Comparison of ENCODE assay signal across 2 cellular contexts in genomic region chr1:89974701-89975470, GRCh38.
TF ChIP-seq lines count a peak whose summit lies in the region.

No MANE protein-coding gene starts in this region.

TF ChIP-seq in IMR-90, 13 proteins besides CTCF, POLR2A, EP300 and RAD21:
- TF ChIP-seq RFX5 (IDR thresholded peaks at IDR 0.05; ENCODE audit: low read depth, low read length) (no peak), SMC3 (IDR thresholded peaks at IDR 0.05; ENCODE audit: low read depth, low read length) (no peak), MAFK (IDR thresholded peaks at IDR 0.05; ENCODE audit: low read depth, low read length) (no peak), FOS (IDR thresholded peaks at IDR 0.05; ENCODE audit: low read depth, low read length) (no peak), ELK1 (IDR thresholded peaks at IDR 0.05; ENCODE audit: borderline replicate concordance, low read depth, low read length) (no peak), CHD1 (IDR thresholded peaks at IDR 0.05; ENCODE audit: low read depth, low read length) (no peak), MXI1 (IDR thresholded peaks at IDR 0.05; ENCODE audit: borderline replicate concordance, low read depth, low read length) (no peak), MAZ (IDR thresholded peaks at IDR 0.05; ENCODE audit: borderline replicate concordance, low read depth, low read length) (no peak), CEBPB (IDR thresholded peaks at IDR 0.05; ENCODE audit: low read depth, low read length) (peak; percentile 40; the same call in 1 of the 2 replicates), BHLHE40 (IDR thresholded peaks at IDR 0.05; ENCODE audit: low read depth, low read length) (no peak), NFE2L2 (IDR thresholded peaks at IDR 0.05; ENCODE audit: low read depth, low read length) (peak; percentile 52; the same call in 1 of the 2 replicates), RCOR1 (IDR thresholded peaks at IDR 0.05; ENCODE audit: insufficient replicate concordance, low read length) (no peak)

TF ChIP-seq in K562, 482 proteins besides CTCF, POLR2A, EP300 and RAD21 (continues in another document):
- no peak for TF ChIP-seq SMAD2 (IDR thresholded peaks at IDR 0.05; ENCODE audit: low read depth, low read length)
- TF ChIP-seq ZNF592 (IDR thresholded peaks at IDR 0.05), result 0 out of 2 replicates have a peak, but pooled peaks have one; percentile 6
- TF ChIP-seq, protein P1, sequence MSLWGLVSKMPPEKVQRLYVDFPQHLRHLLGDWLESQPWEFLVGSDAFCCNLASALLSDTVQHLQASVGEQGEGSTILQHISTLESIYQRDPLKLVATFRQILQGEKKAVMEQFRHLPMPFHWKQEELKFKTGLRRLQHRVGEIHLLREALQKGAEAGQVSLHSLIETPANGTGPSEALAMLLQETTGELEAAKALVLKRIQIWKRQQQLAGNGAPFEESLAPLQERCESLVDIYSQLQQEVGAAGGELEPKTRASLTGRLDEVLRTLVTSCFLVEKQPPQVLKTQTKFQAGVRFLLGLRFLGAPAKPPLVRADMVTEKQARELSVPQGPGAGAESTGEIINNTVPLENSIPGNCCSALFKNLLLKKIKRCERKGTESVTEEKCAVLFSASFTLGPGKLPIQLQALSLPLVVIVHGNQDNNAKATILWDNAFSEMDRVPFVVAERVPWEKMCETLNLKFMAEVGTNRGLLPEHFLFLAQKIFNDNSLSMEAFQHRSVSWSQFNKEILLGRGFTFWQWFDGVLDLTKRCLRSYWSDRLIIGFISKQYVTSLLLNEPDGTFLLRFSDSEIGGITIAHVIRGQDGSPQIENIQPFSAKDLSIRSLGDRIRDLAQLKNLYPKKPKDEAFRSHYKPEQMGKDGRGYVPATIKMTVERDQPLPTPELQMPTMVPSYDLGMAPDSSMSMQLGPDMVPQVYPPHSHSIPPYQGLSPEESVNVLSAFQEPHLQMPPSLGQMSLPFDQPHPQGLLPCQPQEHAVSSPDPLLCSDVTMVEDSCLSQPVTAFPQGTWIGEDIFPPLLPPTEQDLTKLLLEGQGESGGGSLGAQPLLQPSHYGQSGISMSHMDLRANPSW (CRISPR knock-in tag; IDR thresholded peaks at IDR 0.05), result no peak
- TF ChIP-seq ZNF830 (CRISPR knock-in tag; IDR thresholded peaks at IDR 0.05), result no peak
- TF ChIP-seq, protein P2, sequence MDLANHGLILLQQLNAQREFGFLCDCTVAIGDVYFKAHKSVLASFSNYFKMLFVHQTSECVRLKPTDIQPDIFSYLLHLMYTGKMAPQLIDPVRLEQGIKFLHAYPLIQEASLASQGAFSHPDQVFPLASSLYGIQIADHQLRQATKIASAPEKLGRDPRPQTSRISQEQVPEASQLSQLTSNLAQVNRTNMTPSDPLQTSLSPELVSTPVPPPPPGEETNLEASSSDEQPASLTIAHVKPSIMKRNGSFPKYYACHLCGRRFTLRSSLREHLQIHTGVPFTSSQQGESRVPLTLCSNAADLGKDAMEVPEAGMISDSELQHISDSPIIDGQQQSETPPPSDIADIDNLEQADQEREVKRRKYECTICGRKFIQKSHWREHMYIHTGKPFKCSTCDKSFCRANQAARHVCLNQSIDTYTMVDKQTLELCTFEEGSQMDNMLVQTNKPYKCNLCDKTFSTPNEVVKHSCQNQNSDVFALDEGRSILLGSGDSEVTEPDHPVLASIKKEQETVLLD (IDR thresholded peaks at IDR 0.05), result no peak
- TF ChIP-seq XRCC5 (IDR thresholded peaks at IDR 0.05; ENCODE audit: low read depth, low read length), result no peak
- TF ChIP-seq ZNF280B (CRISPR knock-in tag; IDR thresholded peaks at IDR 0.05), result no peak
- TF ChIP-seq ZNF143 (CRISPR knock-in tag; IDR thresholded peaks at IDR 0.05), result no peak
- TF ChIP-seq ELF1 (tag; IDR thresholded peaks at IDR 0.05), result no peak
- no peak for TF ChIP-seq ARHGAP35 (IDR thresholded peaks at IDR 0.05; ENCODE audit: partially characterized antibody)
- TF ChIP-seq NCOA1 (IDR thresholded peaks at IDR 0.05; ENCODE audit: low read depth), result no peak
- TF ChIP-seq THRB (CRISPR knock-in tag; conservative IDR thresholded peaks at IDR 0.05), result no peak
- TF ChIP-seq NFE2 (IDR thresholded peaks at IDR 0.05; ENCODE audit: low read depth), result peak; percentile 56
- TF ChIP-seq, protein P3, sequence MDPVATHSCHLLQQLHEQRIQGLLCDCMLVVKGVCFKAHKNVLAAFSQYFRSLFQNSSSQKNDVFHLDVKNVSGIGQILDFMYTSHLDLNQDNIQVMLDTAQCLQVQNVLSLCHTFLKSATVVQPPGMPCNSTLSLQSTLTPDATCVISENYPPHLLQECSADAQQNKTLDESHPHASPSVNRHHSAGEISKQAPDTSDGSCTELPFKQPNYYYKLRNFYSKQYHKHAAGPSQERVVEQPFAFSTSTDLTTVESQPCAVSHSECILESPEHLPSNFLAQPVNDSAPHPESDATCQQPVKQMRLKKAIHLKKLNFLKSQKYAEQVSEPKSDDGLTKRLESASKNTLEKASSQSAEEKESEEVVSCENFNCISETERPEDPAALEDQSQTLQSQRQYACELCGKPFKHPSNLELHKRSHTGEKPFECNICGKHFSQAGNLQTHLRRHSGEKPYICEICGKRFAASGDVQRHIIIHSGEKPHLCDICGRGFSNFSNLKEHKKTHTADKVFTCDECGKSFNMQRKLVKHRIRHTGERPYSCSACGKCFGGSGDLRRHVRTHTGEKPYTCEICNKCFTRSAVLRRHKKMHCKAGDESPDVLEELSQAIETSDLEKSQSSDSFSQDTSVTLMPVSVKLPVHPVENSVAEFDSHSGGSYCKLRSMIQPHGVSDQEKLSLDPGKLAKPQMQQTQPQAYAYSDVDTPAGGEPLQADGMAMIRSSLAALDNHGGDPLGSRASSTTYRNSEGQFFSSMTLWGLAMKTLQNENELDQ (CRISPR knock-in tag; IDR thresholded peaks at IDR 0.05; ENCODE audit: borderline replicate concordance), result no peak
- peak in 1 of 2 experiments; percentile 42; a peak in 1 of 4 replicates for TF ChIP-seq TEAD1 (CRISPR knock-in tag; IDR thresholded peaks at IDR 0.05)
- no peak for TF ChIP-seq ZNF655 (CRISPR knock-in tag; IDR thresholded peaks at IDR 0.05)
- peak; percentile 21; the same call in 1 of the 2 replicates for TF ChIP-seq C11orf30 (IDR thresholded peaks at IDR 0.05; ENCODE audit: low read depth)
- TF ChIP-seq GATAD2A (IDR thresholded peaks at IDR 0.05), result no peak
- TF ChIP-seq POLR2AphosphoS5 (IDR thresholded peaks at IDR 0.05; ENCODE audit: control insufficient read depth, insufficient read depth, low read depth, low read length), result no peak
- no peak for TF ChIP-seq HOMEZ (CRISPR knock-in tag; IDR thresholded peaks at IDR 0.05)
- TF ChIP-seq, protein P4, sequence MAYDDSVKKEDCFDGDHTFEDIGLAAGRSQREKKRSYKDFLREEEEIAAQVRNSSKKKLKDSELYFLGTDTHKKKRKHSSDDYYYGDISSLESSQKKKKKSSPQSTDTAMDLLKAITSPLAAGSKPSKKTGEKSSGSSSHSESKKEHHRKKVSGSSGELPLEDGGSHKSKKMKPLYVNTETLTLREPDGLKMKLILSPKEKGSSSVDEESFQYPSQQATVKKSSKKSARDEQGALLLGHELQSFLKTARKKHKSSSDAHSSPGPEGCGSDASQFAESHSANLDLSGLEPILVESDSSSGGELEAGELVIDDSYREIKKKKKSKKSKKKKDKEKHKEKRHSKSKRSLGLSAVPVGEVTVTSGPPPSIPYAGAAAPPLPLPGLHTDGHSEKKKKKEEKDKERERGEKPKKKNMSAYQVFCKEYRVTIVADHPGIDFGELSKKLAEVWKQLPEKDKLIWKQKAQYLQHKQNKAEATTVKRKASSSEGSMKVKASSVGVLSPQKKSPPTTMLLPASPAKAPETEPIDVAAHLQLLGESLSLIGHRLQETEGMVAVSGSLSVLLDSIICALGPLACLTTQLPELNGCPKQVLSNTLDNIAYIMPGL (CRISPR knock-in tag; IDR thresholded peaks at IDR 0.05), result no peak
- TF ChIP-seq TAF7 (tag; IDR thresholded peaks at IDR 0.05), result no peak
- no peak for TF ChIP-seq FOXO4 (CRISPR knock-in tag; IDR thresholded peaks at IDR 0.05)
